Comparison of ENCODE assay signal across 7 cellular contexts in genomic region chr1:16012590-16013219, GRCh38. TPM values are rescaled to one million over a fixed set of nuclear protein-coding genes. Genes with fewer than 3 reads are reported as not detected.
DNase-seq lines count a peak whose midpoint lies in the region; ATAC-seq and FAIRE-seq lines count a peak whose summit lies in the region.

No MANE protein-coding gene starts in this region.

- ATAC-seq in sciatic nerve (peak; percentile 21), HG02870 (IDR thresholded peaks at IDR 0.05; ENCODE audit: unreplicated experiment) (no peak), HG02840 (IDR thresholded peaks at IDR 0.05; ENCODE audit: low FRiP score, unreplicated experiment) (no peak)

- H3K4me1 Mint-ChIP-seq in activated naive CD4-positive, alpha-beta T cell treated with anti-CD3 and anti-CD28 coated beads, Interleukin-2, amount 50 U/mL, for 24 hours = peaks cover 8% of the 10 kb centered on the region

- DNase-seq in GM18507 (ENCODE audit: extremely low spot score, insufficient read length, low read depth) (no peak), NCI-H2196 treated with DMSO at 0.1 percent for 48 hours (lab: John Stamatoyannopoulos, UW; ENCODE audit: unreplicated experiment) (peak; percentile 65), hepatic stellate cell (ENCODE audit: low spot score) (peak; percentile 81), sciatic nerve (ENCODE audit: low spot score) (no peak)

- intact Hi-C loops in sciatic nerve (cut with DNase I) = no loop called here

- peak; percentile 56 for FAIRE-seq in GM18507 (lab: Jason Lieb, UNC)

- peak overlapping the region; percentile 49 for H3K4me3 Mint-ChIP-seq in activated naive CD4-positive, alpha-beta T cell treated with anti-CD3 and anti-CD28 coated beads, Interleukin-2, amount 50 U/mL, for 24 hours

- H3K27ac Mint-ChIP-seq in activated naive CD4-positive, alpha-beta T cell treated with anti-CD3 and anti-CD28 coated beads, Interleukin-2, amount 50 U/mL, for 24 hours = no peak overlapping the region

- no peaks in the 10 kb centered on the region for H3K9me3 Mint-ChIP-seq in activated naive CD4-positive, alpha-beta T cell treated with anti-CD3 and anti-CD28 coated beads, Interleukin-2, amount 50 U/mL, for 24 hours

- H3K27me3 Mint-ChIP-seq in activated naive CD4-positive, alpha-beta T cell treated with anti-CD3 and anti-CD28 coated beads, Interleukin-2, amount 50 U/mL, for 24 hours = no peaks in the 10 kb centered on the region

- no peaks in the 10 kb centered on the region for H3K36me3 Mint-ChIP-seq in activated naive CD4-positive, alpha-beta T cell treated with anti-CD3 and anti-CD28 coated beads, Interleukin-2, amount 50 U/mL, for 24 hours

RNA-seq across cellular contexts. Expression of gene HSPB7, which starts 5.1 kb away (rescaled TPM):
- total RNA-seq in sciatic nerve = 10.7 TPM

RNA-seq across cellular contexts. Expression of gene SRARP, which starts 8.7 kb away (rescaled TPM):
- 0.18 TPM for total RNA-seq in sciatic nerve

RNA-seq across cellular contexts. Expression of gene CLCNKA, which starts 9.1 kb away (rescaled TPM):
- total RNA-seq in sciatic nerve = 0.13 TPM

RNA-seq across cellular contexts. Expression of gene CLCNKB, which starts 30.9 kb away (rescaled TPM):
- 1.4 TPM for total RNA-seq in sciatic nerve

RNA-seq across cellular contexts. Expression of gene ZBTB17, which starts 36.8 kb away (rescaled TPM):
- 37.7 TPM for total RNA-seq in sciatic nerve

Comparison
In these comparisons a context has a peak if more than half of its experiments do, and no peak if none do; other contexts are left out.
1. DNase-seq: peak in NCI-H2196 treated with DMSO at 0.1 percent for 48 hours (single experiment) and hepatic stellate cell (single experiment); none in GM18507 (single experiment) and sciatic nerve (single experiment).